14 cellular contexts compared by ENCODE assay signal in the genomic region with DNA sequence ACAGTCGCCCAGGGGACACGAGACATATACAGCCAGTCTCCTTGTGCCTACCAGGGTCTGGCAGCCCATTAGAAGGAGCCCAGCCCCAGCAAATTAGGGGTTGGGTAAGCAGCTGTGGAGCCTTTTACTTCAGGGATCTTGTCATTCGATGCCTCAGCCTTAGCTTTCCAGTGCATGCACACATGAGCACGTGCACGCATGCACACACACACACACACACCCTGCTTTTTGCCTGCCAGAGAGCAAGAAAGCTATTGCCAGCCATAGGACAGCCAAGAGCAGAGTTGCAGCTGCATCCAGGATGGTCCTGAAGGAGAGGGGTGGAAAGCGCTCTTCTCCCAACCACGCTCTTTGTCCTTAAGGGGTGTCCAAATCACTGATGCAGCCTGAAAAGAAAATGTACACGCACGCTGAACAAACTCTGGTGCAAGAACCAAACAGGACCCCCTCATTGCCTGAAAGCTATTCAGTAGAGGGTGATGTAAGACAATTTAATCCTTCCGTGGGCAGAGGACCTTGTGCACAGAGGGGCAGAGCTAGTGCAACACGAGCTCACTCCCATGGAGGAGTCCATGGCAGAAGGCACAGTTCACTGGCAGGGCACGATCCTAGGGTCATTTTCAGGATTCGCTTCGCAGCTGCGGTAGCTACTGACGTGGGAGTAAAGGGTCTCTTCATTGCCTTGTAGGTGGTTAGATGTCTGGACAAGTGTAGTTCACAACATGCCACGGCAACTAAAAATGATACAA.
DNase-seq lines count a peak whose midpoint lies in the region; ATAC-seq lines count a peak whose summit lies in the region.
"Had no signal": no experiment of that assay in that cellular context is flagged by ENCODE, and none has a peak within 500 bp of the region (broad histone marks: within the 10 kb centered on the region; RNA-seq: fewer than 3 reads in every experiment).

No MANE protein-coding gene starts in this region.

- ATAC-seq in activated CD8-positive, alpha-beta memory T cell treated with anti-CD3 and anti-CD28 coated beads, Interleukin-2, amount 10 ng/mL, durations not matched to agents 7 days and 5 days, result no peak
- ATAC-seq in GM21367 (IDR thresholded peaks at IDR 0.05; ENCODE audit: unreplicated experiment), result no peak
- ATAC-seq: GM12878 had no signal

- H3K9me3 Mint-ChIP-seq in activated CD8-positive, alpha-beta memory T cell treated with anti-CD3 and anti-CD28 coated beads, Interleukin-2, amount 10 ng/mL, durations not matched to agents 7 days and 5 days (ENCODE audit: low read depth), result no peaks in the 10 kb centered on the region
- H3K9me3 Mint-ChIP-seq: CD4-positive, alpha-beta T cell; HFFc6 had no signal

- peak; percentile 38 for DNase-seq in activated CD8-positive, alpha-beta memory T cell treated with anti-CD3 and anti-CD28 coated beads for 24 hours
- no peak for DNase-seq in activated CD8-positive, alpha-beta memory T cell treated with anti-CD3 and anti-CD28 coated beads, Interleukin-2, amount 10 ng/mL, durations not matched to agents 7 days and 5 days
- DNase-seq in NCI-H2171 (lab: John Stamatoyannopoulos, UW) (peak; percentile 8), mesenteric fat pad (ENCODE audit: low spot score) (peak; percentile 62), superior temporal gyrus (ENCODE audit: extremely low spot score) (no peak), NCI-H1417 treated with DMSO at 0.1 percent for 48 hours (lab: John Stamatoyannopoulos, UW) (no peak)
- DNase-seq in stimulated activated CD8-positive, alpha-beta memory T cell treated with anti-CD3 and anti-CD28 coated beads, Interleukin-4, amount 100 ng/mL, for 48 hours, result peak; percentile 16
- DNase-seq: ACHN; Calu3; CD4-positive, alpha-beta T cell; DMS 273 treated with DMSO at 0.1 percent for 48 hours; HFFc6 had no signal

- H3K4me1 Mint-ChIP-seq in activated CD8-positive, alpha-beta memory T cell treated with anti-CD3 and anti-CD28 coated beads, Interleukin-2, amount 10 ng/mL, durations not matched to agents 7 days and 5 days, result no peaks in the 10 kb centered on the region

- H3K27ac Mint-ChIP-seq in activated CD8-positive, alpha-beta memory T cell treated with anti-CD3 and anti-CD28 coated beads, Interleukin-2, amount 10 ng/mL, durations not matched to agents 7 days and 5 days, result no peak overlapping the region
- H3K27ac Mint-ChIP-seq: CD4-positive, alpha-beta T cell; HFFc6 had no signal

- no peak overlapping the region for H3K4me3 Mint-ChIP-seq in activated CD8-positive, alpha-beta memory T cell treated with anti-CD3 and anti-CD28 coated beads, Interleukin-2, amount 10 ng/mL, durations not matched to agents 7 days and 5 days
- H3K4me3 Mint-ChIP-seq: CD4-positive, alpha-beta T cell; HFFc6 had no signal

- no peaks in the 10 kb centered on the region for H3K36me3 Mint-ChIP-seq in activated CD8-positive, alpha-beta memory T cell treated with anti-CD3 and anti-CD28 coated beads, Interleukin-2, amount 10 ng/mL, durations not matched to agents 7 days and 5 days

- CTCF ChIA-PET in activated CD8-positive, alpha-beta memory T cell treated with anti-CD3 and anti-CD28 coated beads, Interleukin-2, amount 10 ng/mL, durations not matched to agents 7 days and 5 days (lab: Charles Lee), result interaction anchor here (2.0 kb wide), 1 partner anchor 389 kb away, joined by 4 read pairs; no protein-coding TSS in a partner anchor

- no peaks in the 10 kb centered on the region for H3K27me3 Mint-ChIP-seq in activated CD8-positive, alpha-beta memory T cell treated with anti-CD3 and anti-CD28 coated beads, Interleukin-2, amount 10 ng/mL, durations not matched to agents 7 days and 5 days
- H3K27me3 Mint-ChIP-seq: CD4-positive, alpha-beta T cell had no signal

Comparison
In these comparisons a context has a peak if more than half of its experiments do, and no peak if none do; other contexts are left out.
1. DNase-seq: peak in activated CD8-positive, alpha-beta memory T cell treated with anti-CD3 and anti-CD28 coated beads for 24 hours (single experiment), NCI-H2171 (single experiment), mesenteric fat pad (single experiment) and stimulated activated CD8-positive, alpha-beta memory T cell treated with anti-CD3 and anti-CD28 coated beads, Interleukin-4, amount 100 ng/mL, for 48 hours (single experiment); none in activated CD8-positive, alpha-beta memory T cell treated with anti-CD3 and anti-CD28 coated beads, Interleukin-2, amount 10 ng/mL, durations not matched to agents 7 days and 5 days (single experiment), superior temporal gyrus (single experiment) and NCI-H1417 treated with DMSO at 0.1 percent for 48 hours (single experiment).